Comparison of ENCODE assay signal across 8 cellular contexts in genomic region chr2:1207962-1208510, GRCh38.
"Had no signal": no experiment of that assay in that cellular context is flagged by ENCODE, and none has a peak within 500 bp of the region (broad histone marks: within the 10 kb centered on the region; RNA-seq: fewer than 3 reads in every experiment).

No MANE protein-coding gene starts in this region.

- H3K4me1 ChIP-seq: HAP-1 had no signal

- DNase-seq: GM23248, GOT3, H7, HFFc6, IMR-90 had no signal

- H3K4me3 ChIP-seq: GM23248, HAP-1, K562 had no signal

- H3K9ac ChIP-seq: GM23248 had no signal

- ATAC-seq: HCT116, K562 had no signal

- H3K27ac ChIP-seq: GM23248 had no signal

- H3K9me3 ChIP-seq: HAP-1 had no signal

- H3K36me3 ChIP-seq: HAP-1 had no signal

- H2AFZ ChIP-seq: GM23248 had no signal
